In genomic region chr20:56590888-56591287, GRCh38 we compare ENCODE assay signal across 1 cellular context.
TF ChIP-seq lines count a peak whose summit lies in the region.

No MANE protein-coding gene starts in this region.

TF ChIP-seq in H1, 55 proteins besides CTCF, POLR2A, EP300 and RAD21:
- TF ChIP-seq CHD2 (IDR thresholded peaks at IDR 0.05; ENCODE audit: low read length) (no peak), RNF2 (IDR thresholded peaks at IDR 0.05; ENCODE audit: borderline replicate concordance, low read depth, low read length, missing control alignments, poor library complexity, severe bottlenecking) (no peak), SRF (IDR thresholded peaks at IDR 0.05; ENCODE audit: low read depth, low read length) (no peak), KDM1A (IDR thresholded peaks at IDR 0.05; ENCODE audit: borderline replicate concordance, low read length) (no peak), MAFK (IDR thresholded peaks at IDR 0.05; ENCODE audit: low read depth, low read length) (no peak), TCF12 (IDR thresholded peaks at IDR 0.05; ENCODE audit: low read depth, low read length) (no peak), E2F6 (IDR thresholded peaks at IDR 0.05) (no peak), POLR2AphosphoS5 (IDR thresholded peaks at IDR 0.05; ENCODE audit: low read depth, low read length) (no peak), ZNF274 (IDR thresholded peaks at IDR 0.05; ENCODE audit: borderline replicate concordance, extremely low read depth, low read length) (no peak), HDAC2 (IDR thresholded peaks at IDR 0.05; ENCODE audit: borderline replicate concordance in 1 of 2, low read depth in 2 of 2, low read length in 2 of 2) (no peak)
- TF ChIP-seq, protein P1, sequence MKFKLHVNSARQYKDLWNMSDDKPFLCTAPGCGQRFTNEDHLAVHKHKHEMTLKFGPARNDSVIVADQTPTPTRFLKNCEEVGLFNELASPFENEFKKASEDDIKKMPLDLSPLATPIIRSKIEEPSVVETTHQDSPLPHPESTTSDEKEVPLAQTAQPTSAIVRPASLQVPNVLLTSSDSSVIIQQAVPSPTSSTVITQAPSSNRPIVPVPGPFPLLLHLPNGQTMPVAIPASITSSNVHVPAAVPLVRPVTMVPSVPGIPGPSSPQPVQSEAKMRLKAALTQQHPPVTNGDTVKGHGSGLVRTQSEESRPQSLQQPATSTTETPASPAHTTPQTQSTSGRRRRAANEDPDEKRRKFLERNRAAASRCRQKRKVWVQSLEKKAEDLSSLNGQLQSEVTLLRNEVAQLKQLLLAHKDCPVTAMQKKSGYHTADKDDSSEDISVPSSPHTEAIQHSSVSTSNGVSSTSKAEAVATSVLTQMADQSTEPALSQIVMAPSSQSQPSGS (IDR thresholded peaks at IDR 0.05; ENCODE audit: low read length): no peak
TF ChIP-seq in H1: peak in this region for 0.
